8 cellular contexts compared by ENCODE assay signal in the genomic region with DNA sequence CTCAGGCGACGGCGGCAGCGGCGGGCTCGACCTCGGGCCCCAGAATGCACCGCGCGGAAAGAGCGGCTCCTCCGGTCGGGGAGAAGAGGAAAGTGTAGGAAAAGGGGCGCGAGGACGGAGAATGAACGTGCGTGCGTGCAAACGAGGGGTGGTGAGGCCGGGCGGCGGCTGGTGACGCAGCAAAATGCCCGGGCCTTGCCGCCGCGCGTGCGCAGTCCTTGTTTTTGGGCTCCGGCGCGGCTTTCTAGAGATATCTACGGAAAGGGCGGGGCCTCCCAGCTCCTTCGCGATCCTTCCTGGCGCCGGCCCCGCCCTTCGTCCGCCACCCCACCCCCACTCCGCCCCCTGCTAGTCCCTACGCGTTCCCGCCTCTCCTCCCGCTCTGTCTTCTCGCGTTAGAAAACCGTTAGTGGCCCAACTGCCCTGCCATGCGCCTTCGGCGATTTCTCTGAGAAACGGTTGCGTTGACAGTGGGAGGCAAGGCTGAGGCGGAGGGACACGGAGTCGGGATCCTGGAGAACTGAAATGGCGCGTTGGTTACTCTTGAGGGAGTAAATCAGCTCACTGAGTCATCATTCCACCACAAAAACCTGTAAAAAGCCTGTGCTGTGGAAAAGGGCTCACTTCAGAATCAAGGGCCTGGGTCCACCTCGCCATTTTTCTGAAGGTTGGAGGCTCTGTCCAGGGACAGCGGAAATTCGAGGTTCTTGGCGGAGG. TPM values are rescaled to one million over a fixed set of nuclear protein-coding genes. Genes with fewer than 3 reads are reported as not detected.
DNase-seq lines count a peak whose midpoint lies in the region; ATAC-seq, FAIRE-seq and TF ChIP-seq lines count a peak whose summit lies in the region.

Gene PTGES3, minus strand, starts transcription at position 156 of the 717 bp plus-strand sequence. CDS start 285 bp downstream, outside the sequence.

- peaks cover 45% of the 10 kb centered on the region for H3K79me2 ChIP-seq in SU-DHL-6 (ENCODE audit: insufficient read depth, low read length)

- no peak for FAIRE-seq in pancreas (lab: Jason Lieb, UNC)

- peak within 1 kb of the TSS; percentile 91 for H3K27ac ChIP-seq in SU-DHL-6 (ENCODE audit: low read depth, low read length)
- H3K27ac ChIP-seq in pancreas = peak within 1 kb of the TSS; percentile 95 to 100 (median 100)
- peak within 1 kb of the TSS; percentile 98 to 100 for H3K27ac ChIP-seq in tibial artery

- POLR2A ChIA-PET in activated naive CD8-positive, alpha-beta T cell treated with anti-CD3 and anti-CD28 coated beads, Interleukin-2, amount 10 ng/mL, durations not matched to agents 7 days and 5 days (lab: Charles Lee) = interaction anchor here (0.6 to 7.7 kb wide), 21 partner anchors 10 to 789 kb away, joined by 3 to 105 read pairs (median 5); partner anchors contain the start of genes ATP5F1B, BAZ2A, NACA and NEMP1

- peaks cover 23% of the 10 kb centered on the region for H3K4me1 Mint-ChIP-seq in activated naive CD8-positive, alpha-beta T cell treated with anti-CD3 and anti-CD28 coated beads, Interleukin-2, amount 10 ng/mL, durations not matched to agents 7 days and 5 days

- intact Hi-C loops in Right ventricle myocardium inferior (cut with DNase I) = loop anchor here (2.0 to 5.0 kb wide), 2 partner anchors 37 to 41 kb away; partner anchors contain the start of genes ATP5F1B and NACA
- intact Hi-C loops in pancreas (cut with DNase I) = no loop called here
- intact Hi-C loops in tibial artery (cut with DNase I; ENCODE audit: low total_unique reads) = loop anchor here (2.0 to 5.0 kb wide), 2 partner anchors 37 to 41 kb away; partner anchors contain the start of genes ATP5F1B and NACA

- peaks cover 21% of the 10 kb centered on the region for H3K36me3 Mint-ChIP-seq in activated naive CD8-positive, alpha-beta T cell treated with anti-CD3 and anti-CD28 coated beads, Interleukin-2, amount 10 ng/mL, durations not matched to agents 7 days and 5 days

- peak within 1 kb of the TSS; percentile 54 for H2AFZ ChIP-seq in SU-DHL-6 (ENCODE audit: low read depth, low read length, severe bottlenecking)

- H3K36me3 ChIP-seq in SU-DHL-6 (ENCODE audit: low read length) (peaks cover 13% of the 10 kb centered on the region), pancreas (no peaks in the 10 kb centered on the region), tibial artery (no peaks in the 10 kb centered on the region)

- H3K27me3 Mint-ChIP-seq in activated naive CD8-positive, alpha-beta T cell treated with anti-CD3 and anti-CD28 coated beads, Interleukin-2, amount 10 ng/mL, durations not matched to agents 7 days and 5 days = no peaks in the 10 kb centered on the region

- DNase-seq in NCI-H128 (lab: John Stamatoyannopoulos, UW; ENCODE audit: unreplicated experiment) = peak; percentile 95
- peak; percentile 99 for DNase-seq in activated naive CD8-positive, alpha-beta T cell treated with anti-CD3 and anti-CD28 coated beads, Interleukin-2, amount 10 ng/mL, durations not matched to agents 7 days and 5 days
- DNase-seq in Right ventricle myocardium inferior (ENCODE audit: missing footprints) = peak; percentile 99
- DNase-seq in pancreas = peak; percentile 96 to 99 (median 98)
- DNase-seq in tibial artery = peak; percentile 96 to 99

- peak within 1 kb of the TSS; percentile 93 for H3K9ac ChIP-seq in SU-DHL-6 (ENCODE audit: low read length)

- peak; percentile 69 for ATAC-seq in HG02678 (IDR thresholded peaks at IDR 0.05; ENCODE audit: unreplicated experiment)
- peak; percentile 75 for ATAC-seq in activated naive CD8-positive, alpha-beta T cell treated with anti-CD3 and anti-CD28 coated beads, Interleukin-2, amount 10 ng/mL, durations not matched to agents 7 days and 5 days (ENCODE audit: low read depth)
- ATAC-seq in Right ventricle myocardium inferior = peak; percentile 96
- peak; percentile 81 to 90 (median 86) for ATAC-seq in pancreas

- TF ChIP-seq CTCF in SU-DHL-6 (IDR thresholded peaks at IDR 0.05; ENCODE audit: insufficient read depth, low read length, poor library complexity, severe bottlenecking) (no peak), pancreas (IDR thresholded peaks at IDR 0.05) (no peak), tibial artery (IDR thresholded peaks at IDR 0.05) (no peak)

- H3K27me3 ChIP-seq in SU-DHL-6 (ENCODE audit: low read length) (no peaks in the 10 kb centered on the region), pancreas (no peaks in the 10 kb centered on the region), tibial artery (no peaks in the 10 kb centered on the region)

- H3K9me3 Mint-ChIP-seq in activated naive CD8-positive, alpha-beta T cell treated with anti-CD3 and anti-CD28 coated beads, Interleukin-2, amount 10 ng/mL, durations not matched to agents 7 days and 5 days = no peaks in the 10 kb centered on the region

- H3K4me3 ChIP-seq in SU-DHL-6 (ENCODE audit: insufficient read depth, low read length, poor library complexity, severe bottlenecking) (peak within 1 kb of the TSS; percentile 85), pancreas (peak within 1 kb of the TSS; percentile 59 to 94 (median 78)), tibial artery (peak within 1 kb of the TSS; percentile 80 to 97)

- peak within 1 kb of the TSS; percentile 91 for H3K4me2 ChIP-seq in SU-DHL-6 (ENCODE audit: low read depth, low read length, poor library complexity, severe bottlenecking)

- peak within 1 kb of the TSS; percentile 100 for H3K4me3 Mint-ChIP-seq in activated naive CD8-positive, alpha-beta T cell treated with anti-CD3 and anti-CD28 coated beads, Interleukin-2, amount 10 ng/mL, durations not matched to agents 7 days and 5 days

- TF ChIP-seq POLR2A in GM10847 (IDR thresholded peaks at IDR 0.05; ENCODE audit: extremely low read depth, insufficient read length) = peak; percentile 93

- no peaks in the 10 kb centered on the region for H3K9me2 ChIP-seq in SU-DHL-6 (replicated peaks; ENCODE audit: insufficient read depth, low read length)

- peaks cover 11% of the 10 kb centered on the region; the same call in 1 of the 2 replicates for H4K20me1 ChIP-seq in SU-DHL-6 (ENCODE audit: low read depth, low read length)

- H3F3A ChIP-seq in SU-DHL-6 (ENCODE audit: insufficient read depth) = peaks cover 33% of the 10 kb centered on the region

- H3K27ac Mint-ChIP-seq in activated naive CD8-positive, alpha-beta T cell treated with anti-CD3 and anti-CD28 coated beads, Interleukin-2, amount 10 ng/mL, durations not matched to agents 7 days and 5 days = peak within 1 kb of the TSS; percentile 98

- peaks cover 0 to 4% (median 0%) of the 10 kb centered on the region in 3 donors for H3K4me1 ChIP-seq in pancreas
- peaks cover 0 to 45% (median 16%) of the 10 kb centered on the region in 4 donors for H3K4me1 ChIP-seq in tibial artery

- H3K9me3 ChIP-seq in SU-DHL-6 (ENCODE audit: insufficient read depth, low read length) = no peaks in the 10 kb centered on the region
- H3K9me3 ChIP-seq in pancreas = no peaks in the 10 kb centered on the region
- H3K9me3 ChIP-seq in tibial artery = no peaks in the 10 kb centered on the region

- 0 to 1% methylated on average over 47 to 64 of the region's 64 CpGs for WGBS in pancreas, 2 donors

RNA-seq across cellular contexts. Expression of gene PTGES3, which starts in this region (rescaled TPM):
- 100 to 1,000 TPM; 210 to 217 TPM for total RNA-seq in activated naive CD8-positive, alpha-beta T cell treated with anti-CD3 and anti-CD28 coated beads, Interleukin-2, amount 10 ng/mL, durations not matched to agents 7 days and 5 days
- total RNA-seq in Right ventricle myocardium inferior (132 TPM), pancreas (10 to 100 TPM; 48.8 to 98.1 (median 69.3) TPM)
- 10 to 100 TPM; 33.4 to 86.4 TPM for polyA plus RNA-seq in pancreas

Comparison
In these comparisons a context has a peak if more than half of its experiments do, and no peak if none do; other contexts are left out.
1. Peak in every context shown above with its lines: DNase-seq, ATAC-seq, H3K4me3 ChIP-seq and H3K27ac ChIP-seq.
2. intact Hi-C loops: an anchor here in Right ventricle myocardium inferior (2.0 to 5.0 kb wide) and tibial artery (2.0 to 5.0 kb wide); none called in pancreas.